ENCODE assay signal across 14 cellular contexts in genomic region chr18:21264651-21265050, GRCh38. TPM values are rescaled to one million over a fixed set of nuclear protein-coding genes. Genes with fewer than 3 reads are reported as not detected.
A peak's percentile ranks its signal among the peaks of the same experiment; 100 is the strongest.
DNase-seq lines count a peak whose midpoint lies in the region; ATAC-seq and TF ChIP-seq lines count a peak whose summit lies in the region.
"Had no signal": no experiment of that assay in that cellular context is flagged by ENCODE, and none has a peak within 500 bp of the region (broad histone marks: within the 10 kb centered on the region; RNA-seq: fewer than 3 reads in every experiment).

No MANE protein-coding gene starts in this region.

- ATAC-seq in left lobe of liver = peak; percentile 99
- no peak for ATAC-seq in GM19397 (IDR thresholded peaks at IDR 0.05; ENCODE audit: unreplicated experiment)

- peaks cover 4% of the 10 kb centered on the region for H3K4me1 Mint-ChIP-seq in MCF 10A (ENCODE audit: insufficient read depth, unreplicated experiment)
- peaks cover 51% of the 10 kb centered on the region for H3K4me1 Mint-ChIP-seq in chondrocyte (ENCODE audit: low read depth)
- H3K4me1 Mint-ChIP-seq: central memory CD8-positive, alpha-beta T cell had no signal

- H3K27ac ChIP-seq in breast epithelium = no peak overlapping the region
- H3K27ac ChIP-seq in thyroid gland = peak overlapping the region; percentile 26 to 67 (median 59)
- H3K27ac ChIP-seq in uterus = no peak overlapping the region
- H3K27ac ChIP-seq: SJCRH30 had no signal

- TF ChIP-seq POLR2A in breast epithelium (IDR thresholded peaks at IDR 0.05) = no peak
- peak in 1 of 2 donors; percentile 21 for TF ChIP-seq POLR2A in thyroid gland (IDR thresholded peaks at IDR 0.05)
- TF ChIP-seq POLR2A in uterus (IDR thresholded peaks at IDR 0.05) = no peak

- H3K27me3 Mint-ChIP-seq in MCF 10A (ENCODE audit: insufficient read depth, unreplicated experiment) = no peaks in the 10 kb centered on the region
- no peaks in the 10 kb centered on the region for H3K27me3 Mint-ChIP-seq in chondrocyte (ENCODE audit: low read depth)

- no TSS peak for BruUV-seq in MCF 10A (replicated peaks; lab: Mats Ljungman, UMichigan)

- no peak overlapping the region for H3K27ac Mint-ChIP-seq in MCF 10A (ENCODE audit: low read depth, unreplicated experiment)
- H3K27ac Mint-ChIP-seq in chondrocyte (ENCODE audit: unreplicated experiment) = peak overlapping the region; percentile 75

- H3K27me3 ChIP-seq in breast epithelium (no peaks in the 10 kb centered on the region), thyroid gland (no peaks in the 10 kb centered on the region), uterus (no peaks in the 10 kb centered on the region)
- H3K27me3 ChIP-seq: SJCRH30 had no signal

- H3K4me3 Mint-ChIP-seq in MCF 10A (ENCODE audit: unreplicated experiment) (no peak overlapping the region), chondrocyte (ENCODE audit: unreplicated experiment) (no peak overlapping the region)
- H3K4me3 Mint-ChIP-seq: central memory CD8-positive, alpha-beta T cell had no signal

- POLR2A ChIA-PET in MCF 10A (lab: Yijun Ruan, JAX) = interaction anchor here (1.1 to 1.2 kb wide), 2 partner anchors 9 to 17 kb away, joined by 3 read pairs; no protein-coding TSS in a partner anchor

- no peaks in the 10 kb centered on the region for H3K9me3 Mint-ChIP-seq in MCF 10A (ENCODE audit: unreplicated experiment)
- H3K9me3 Mint-ChIP-seq in chondrocyte (ENCODE audit: low read depth) = no peaks in the 10 kb centered on the region
- H3K9me3 Mint-ChIP-seq: central memory CD8-positive, alpha-beta T cell had no signal

- no peaks in the 10 kb centered on the region for H3K4me1 ChIP-seq in breast epithelium
- peaks cover 48 to 65% of the 10 kb centered on the region in 2 donors for H3K4me1 ChIP-seq in thyroid gland
- no peaks in the 10 kb centered on the region for H3K4me1 ChIP-seq in uterus
- H3K4me1 ChIP-seq: SJCRH30 had no signal

- intact Hi-C loops in MCF 10A (cut with micrococcal nuclease) = no loop called here
- intact Hi-C loops in breast epithelium (cut with DNase I; ENCODE audit: low total_unique reads) = no loop called here
- intact Hi-C loops in thyroid gland (cut with DNase I) = no loop called here
- intact Hi-C loops in uterus (cut with DNase I; ENCODE audit: low total_unique reads) = no loop called here

- no peaks in the 10 kb centered on the region for H3K36me3 Mint-ChIP-seq in MCF 10A (ENCODE audit: insufficient read depth, unreplicated experiment)
- no peaks in the 10 kb centered on the region for H3K36me3 Mint-ChIP-seq in chondrocyte (ENCODE audit: low read depth)

- WGBS in thyroid gland, 2 donors = 8 to 14% methylated on average over 2 of the region's 2 CpGs

- H3K9me3 ChIP-seq in breast epithelium (no peaks in the 10 kb centered on the region), thyroid gland (no peaks in the 10 kb centered on the region), uterus (no peaks in the 10 kb centered on the region)
- H3K9me3 ChIP-seq: SJCRH30 had no signal

- H3K4me3 ChIP-seq in breast epithelium = no peak overlapping the region
- no peak overlapping the region for H3K4me3 ChIP-seq in thyroid gland (replicated peaks in 1 of 3)
- no peak overlapping the region for H3K4me3 ChIP-seq in uterus
- H3K4me3 ChIP-seq: lung, SJCRH30 had no signal

- DNase-seq in MCF 10A (ENCODE audit: unreplicated experiment) = peak; percentile 39
- DNase-seq in breast epithelium (ENCODE audit: low spot score in 2 of 2) = no peak
- no peak for DNase-seq in chondrocyte (ENCODE audit: low spot score)
- peak; percentile 51 for DNase-seq in left lobe of liver (ENCODE audit: low spot score)
- peak; percentile 40 to 47 for DNase-seq in thyroid gland
- no peak for DNase-seq in uterus
- DNase-seq in DMS153 (lab: John Stamatoyannopoulos, UW) = no peak
- DNase-seq: ACHN, activated T-cell treated with anti-CD3 and anti-CD28 coated beads for 4 hours, SJCRH30, substantia nigra had no signal

- CTCF ChIA-PET in MCF 10A (lab: Yijun Ruan, JAX) = interaction anchor here (0.6 kb wide), 1 partner anchor 24 kb away, joined by 3 read pairs; no protein-coding TSS in a partner anchor

- H3K36me3 ChIP-seq in breast epithelium (no peaks in the 10 kb centered on the region), thyroid gland (no peaks in the 10 kb centered on the region), uterus (no peaks in the 10 kb centered on the region)
- H3K36me3 ChIP-seq: SJCRH30 had no signal

- TF ChIP-seq CTCF in MCF 10A (IDR thresholded peaks at IDR 0.05; ENCODE audit: unreplicated experiment) (no peak), breast epithelium (IDR thresholded peaks at IDR 0.05) (no peak), chondrocyte (IDR thresholded peaks at IDR 0.05) (no peak), thyroid gland (IDR thresholded peaks at IDR 0.05) (no peak), uterus (IDR thresholded peaks at IDR 0.05) (no peak)

RNA-seq across cellular contexts. Expression of gene GREB1L, which starts 22.6 kb away (rescaled TPM):
- total RNA-seq in MCF 10A (2022) (9.4 and 11.0 TPM in 2 replicates), breast epithelium (10 to 100 TPM in 1 of 3 donors, 1 to 10 TPM in 2; 6.6 to 75.7 (median 8.9) TPM), chondrocyte (2.3 to 4.1 TPM (median 2.4 TPM) in 3 replicates), left lobe of liver (4.3 TPM), thyroid gland (10 to 100 TPM; 25.0 to 43.5 (median 31.8) TPM), uterus (10 to 100 TPM in 2 of 4 donors, 1 to 10 TPM in 2; 4.1 to 15.3 (median 9.2) TPM)
- total RNA-seq: SJCRH30 had no signal

Comparison
In these comparisons a context has a peak if more than half of its experiments do, and no peak if none do; other contexts are left out.
1. DNase-seq: peak in MCF 10A (single experiment), left lobe of liver (single experiment) and thyroid gland (2 of 2); none in breast epithelium (0 of 2), chondrocyte (single experiment), uterus (0 of 2) and DMS153 (single experiment).
2. H3K27ac ChIP-seq: peak in thyroid gland (3 of 3); none in breast epithelium (0 of 2) and uterus (0 of 2).